Comparison of ENCODE assay signal across 21 cellular contexts in the genomic region with DNA sequence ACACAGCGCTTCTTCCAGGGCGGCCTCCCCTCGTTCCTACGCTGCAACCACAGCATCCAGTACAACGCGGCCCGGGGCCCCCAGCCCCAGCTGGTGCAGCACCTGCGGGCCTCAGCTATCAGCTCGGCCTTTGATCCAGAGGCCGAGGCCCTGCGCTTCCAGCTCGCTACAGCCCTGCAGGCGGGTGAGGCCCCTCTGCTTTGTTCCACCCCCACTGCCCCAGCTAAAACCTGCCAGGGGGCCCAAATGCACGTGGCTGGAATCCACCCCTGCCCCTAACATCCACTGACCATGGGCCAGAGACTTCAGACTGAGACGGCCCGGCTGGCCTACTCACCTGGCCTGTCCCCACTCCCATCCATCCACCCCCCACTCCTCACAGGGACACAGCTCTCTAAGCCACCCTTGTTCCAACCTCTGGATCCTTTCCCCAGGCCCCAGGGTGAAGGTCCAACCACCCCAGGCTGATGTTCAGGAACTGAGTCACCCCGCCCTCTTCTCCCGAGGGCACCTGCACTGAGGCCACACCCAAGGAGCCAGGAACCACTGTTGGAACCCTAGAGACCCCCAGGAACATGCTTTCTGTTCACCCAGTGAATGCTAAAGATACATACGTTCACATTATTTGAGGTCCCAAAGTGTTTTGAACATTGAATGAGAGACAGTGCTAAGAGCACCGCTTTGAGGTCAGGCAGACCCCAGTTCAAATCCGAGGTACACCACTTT. TPM values are rescaled to one million over a fixed set of nuclear protein-coding genes. Genes with fewer than 3 reads are reported as not detected.
DNase-seq lines count a peak whose midpoint lies in the region; ATAC-seq, FAIRE-seq and TF ChIP-seq lines count a peak whose summit lies in the region.
"Had no signal": no experiment of that assay in that cellular context is flagged by ENCODE, and none has a peak within 500 bp of the region (broad histone marks: within the 10 kb centered on the region; RNA-seq: fewer than 3 reads in every experiment).

No MANE protein-coding gene starts in this region.

- POLR2A ChIA-PET in HepG2 (lab: Yijun Ruan, JAX), result interaction anchor here (1.0 kb wide), 1 partner anchor 20 kb away, joined by 3 read pairs; no protein-coding TSS in a partner anchor

- peaks cover 29% of the 10 kb centered on the region for H3K4me1 Mint-ChIP-seq in neural progenitor cell
- H3K4me1 Mint-ChIP-seq: CD8-positive, alpha-beta memory T cell had no signal

- H3K27me3 Mint-ChIP-seq in neural progenitor cell (ENCODE audit: insufficient read depth, low read depth), result peaks cover 11% of the 10 kb centered on the region

- no peak overlapping the region for H3K4me3 Mint-ChIP-seq in neural progenitor cell
- H3K4me3 Mint-ChIP-seq: CD8-positive, alpha-beta memory T cell; HFFc6 had no signal

- peak overlapping the region; percentile 17 for H3K27ac Mint-ChIP-seq in neural progenitor cell
- H3K27ac Mint-ChIP-seq: CD8-positive, alpha-beta memory T cell had no signal

- TF ChIP-seq CTCF in HepG2 (CRISPR knock-in tag; IDR thresholded peaks at IDR 0.05), result no peak; the same call in 1 of the 2 replicates
- TF ChIP-seq CTCF in right lobe of liver (IDR thresholded peaks at IDR 0.05), result no peak
- TF ChIP-seq CTCF in colonic mucosa (IDR thresholded peaks at IDR 0.05), result no peak
- TF ChIP-seq CTCF in neural progenitor cell (IDR thresholded peaks at IDR 0.05), result no peak
- no peak for TF ChIP-seq CTCF in suprapubic skin (IDR thresholded peaks at IDR 0.05)

- CTCF ChIA-PET in HepG2 (lab: Yijun Ruan, JAX; ENCODE audit: low intra/inter-chr PET ratio, low total read pairs), result no interaction called here

- H3K27me3 ChIP-seq in HepG2 (ENCODE audit: control insufficient read depth in 1 of 2, insufficient read depth in 2 of 2, low read length in 2 of 2) (peaks cover 5 to 43% of the 10 kb centered on the region in 2 experiments; a peak in 4 of 5 replicates), right lobe of liver (no peaks in the 10 kb centered on the region), colonic mucosa (no peaks in the 10 kb centered on the region), neural progenitor cell (no peaks in the 10 kb centered on the region), suprapubic skin (peaks cover 27% of the 10 kb centered on the region)

- H3K4me3 ChIP-seq in HepG2 (replicated peaks in 1 of 3; ENCODE audit: insufficient read depth in 1 of 3, low read depth in 2 of 3, low read length in 3 of 3), result peak overlapping the region in 2 of 3 experiments; percentile 24 to 49; a peak in 1 of 6 replicates
- H3K4me3 ChIP-seq in right lobe of liver, result no peak overlapping the region
- no peak overlapping the region for H3K4me3 ChIP-seq in colonic mucosa
- H3K4me3 ChIP-seq in neural progenitor cell, result no peak overlapping the region
- H3K4me3 ChIP-seq in suprapubic skin, result no peak overlapping the region
- H3K4me3 ChIP-seq: GM23248 had no signal

- TF ChIP-seq RAD21 in HepG2 (CRISPR knock-in tag; IDR thresholded peaks at IDR 0.05), result no peak

- peak overlapping the region; percentile 63 for H3K4me2 ChIP-seq in HepG2 (ENCODE audit: low read depth, low read length)
- no peak overlapping the region for H3K4me2 ChIP-seq in neural progenitor cell

- no peak overlapping the region for H2AFZ ChIP-seq in HepG2 (ENCODE audit: low read length)
- H2AFZ ChIP-seq in neural progenitor cell (replicated peaks), result no peak overlapping the region
- H2AFZ ChIP-seq: GM23248 had no signal

- H3K36me3 ChIP-seq in HepG2 (replicated peaks in 1 of 2; ENCODE audit: control insufficient read depth in 1 of 2, insufficient read depth in 2 of 2, low read length in 2 of 2), result no peaks in the 10 kb centered on the region
- H3K36me3 ChIP-seq in right lobe of liver, result no peaks in the 10 kb centered on the region
- H3K36me3 ChIP-seq in colonic mucosa, result no peaks in the 10 kb centered on the region
- no peaks in the 10 kb centered on the region for H3K36me3 ChIP-seq in neural progenitor cell
- H3K36me3 ChIP-seq in suprapubic skin, result no peaks in the 10 kb centered on the region

- H3K9me3 ChIP-seq in HepG2 (ENCODE audit: low read length) (no peaks in the 10 kb centered on the region), right lobe of liver (no peaks in the 10 kb centered on the region), colonic mucosa (no peaks in the 10 kb centered on the region), neural progenitor cell (ENCODE audit: low read depth) (no peaks in the 10 kb centered on the region), suprapubic skin (no peaks in the 10 kb centered on the region)

- H3K79me2 ChIP-seq in HepG2 (ENCODE audit: insufficient read depth, low read length), result no peaks in the 10 kb centered on the region
- H3K79me2 ChIP-seq in neural progenitor cell (ENCODE audit: low read depth), result no peaks in the 10 kb centered on the region

- no peaks in the 10 kb centered on the region for H3F3A ChIP-seq in neural progenitor cell (ENCODE audit: low read depth)

- no peak overlapping the region for H3K27ac ChIP-seq in HepG2 (ENCODE audit: extremely low read length, insufficient read depth, low read length)
- no peak overlapping the region for H3K27ac ChIP-seq in right lobe of liver
- peak overlapping the region; percentile 30 for H3K27ac ChIP-seq in colonic mucosa
- no peak overlapping the region for H3K27ac ChIP-seq in neural progenitor cell
- no peak overlapping the region for H3K27ac ChIP-seq in suprapubic skin
- H3K27ac ChIP-seq: GM23248 had no signal

- no peaks in the 10 kb centered on the region for H3K9me3 Mint-ChIP-seq in neural progenitor cell
- H3K9me3 Mint-ChIP-seq: HFFc6 had no signal

- TF ChIP-seq EP300 in HepG2 (IDR thresholded peaks at IDR 0.05; ENCODE audit: low read depth in 2 of 2, low read length in 2 of 2) (0 out of 4 replicates have a peak, but pooled peaks of 1 of the 2 experiments have one; percentile 9), HepG2 (CRISPR knock-in tag; IDR thresholded peaks at IDR 0.05; ENCODE audit: borderline replicate concordance) (no peak), suprapubic skin (IDR thresholded peaks at IDR 0.05) (no peak)

- no peaks in the 10 kb centered on the region for H3K36me3 Mint-ChIP-seq in neural progenitor cell
- H3K36me3 Mint-ChIP-seq: CD8-positive, alpha-beta memory T cell had no signal

- FAIRE-seq in HepG2 (lab: Jason Lieb, UNC), result no peak
- FAIRE-seq: G401.6, GM12891, GM18507 had no signal

- in situ Hi-C loops in HepG2 (cut with HindIII; ENCODE audit: extremely low pct_ligation_motif_present, low pct_unique_long_range_greater_than_20kb), result no loop called here

- H3K4me1 ChIP-seq in HepG2 (ENCODE audit: insufficient read depth, low read length), result peaks cover 35% of the 10 kb centered on the region
- no peaks in the 10 kb centered on the region for H3K4me1 ChIP-seq in right lobe of liver
- peaks cover 4% of the 10 kb centered on the region for H3K4me1 ChIP-seq in colonic mucosa
- H3K4me1 ChIP-seq in neural progenitor cell, result peaks cover 20% of the 10 kb centered on the region
- peaks cover 15% of the 10 kb centered on the region for H3K4me1 ChIP-seq in suprapubic skin

- intact Hi-C loops in HepG2 (cut with micrococcal nuclease; ENCODE audit: unreplicated experiment), result no loop called here
- intact Hi-C loops in right lobe of liver (cut with DNase I), result loop anchor here in 1 of 2 donors (10.0 kb wide), 1 partner anchor 81 kb away; no protein-coding TSS in a partner anchor
- intact Hi-C loops in colonic mucosa (cut with DNase I), result no loop called here

- 0 out of 2 replicates have a peak overlapping the region, but pooled peaks have one; percentile 9 for H3K9ac ChIP-seq in HepG2 (ENCODE audit: insufficient read depth, low read depth, low read length)
- no peak overlapping the region for H3K9ac ChIP-seq in colonic mucosa (ENCODE audit: low read depth in 2 of 2, low read length in 2 of 2)
- no peak overlapping the region for H3K9ac ChIP-seq in neural progenitor cell
- H3K9ac ChIP-seq: GM23248 had no signal

- peak; percentile 72 for ATAC-seq in HepG2
- ATAC-seq in right lobe of liver, result no peak

- WGBS in HepG2 (ENCODE audit: low lambda C conversion rate), result 16% methylated on average over 11 of the region's 21 CpGs
- 67% methylated on average over 13 of the region's 21 CpGs for WGBS in right lobe of liver (ENCODE audit: insufficient coverage, low coverage, low lambda C conversion rate, missing lambda C conversion rate)
- WGBS in suprapubic skin, result 76% methylated on average over 19 of the region's 21 CpGs

- DNase-seq in HepG2 (ENCODE audit: low spot score) (no peak), right lobe of liver (no peak), colonic mucosa (peak; percentile 76), neural progenitor cell (ENCODE audit: low spot score) (no peak), suprapubic skin (ENCODE audit: low spot score in 2 of 2) (no peak), GM03348 (ENCODE audit: low spot score) (no peak), GF-D8 (lab: John Stamatoyannopoulos, UW) (no peak)
- no peak for DNase-seq in activated naive CD4-positive, alpha-beta T cell treated with anti-CD3 and anti-CD28 coated beads, Interleukin-2, amount 50 U/mL, for 16 hours
- DNase-seq: CD8-positive, alpha-beta memory T cell; DMS79 treated with DMSO at 0.1 percent for 48 hours; GM23248; HFFc6; NCI-H187 treated with DMSO at 0.1 percent for 48 hours; NCI-H2171; NCI-H446; NK-92 treated with Interleukin-12 subunit alpha and Interleukin-12 subunit beta, amount 100 ng/mL, for 24 hours; OCI-M1 had no signal

- TF ChIP-seq POLR2A in HepG2 (IDR thresholded peaks at IDR 0.05; ENCODE audit: insufficient read depth in 1 of 2, low read depth in 2 of 2, low read length in 2 of 2) (no peak), right lobe of liver (IDR thresholded peaks at IDR 0.05) (no peak), suprapubic skin (IDR thresholded peaks at IDR 0.05) (no peak)

- no peaks in the 10 kb centered on the region for H4K20me1 ChIP-seq in HepG2 (ENCODE audit: insufficient read depth, low read length)
- no peaks in the 10 kb centered on the region for H4K20me1 ChIP-seq in neural progenitor cell (ENCODE audit: low read depth)

- BruUV-seq in HepG2 (replicated peaks; lab: Mats Ljungman, UMichigan), result no TSS peak

RNA-seq across cellular contexts. Expression of a gene that starts 18.9 kb away (rescaled TPM):
- total RNA-seq in HepG2 (2016; rRNA removed; fragmentation: Illumina TruSeq; extraction: Trizol) (77.6 and 89.0 TPM in 2 replicates), right lobe of liver (1,000 to 10,000 TPM in 3 of 6 experiments, 100 to 1,000 TPM in 3; 437 to 1,278 (median 1,014) TPM), colonic mucosa (100 to 1,000 TPM; 380 to 511 TPM), neural progenitor cell (ENCODE audit: low replicate concordance) (22.5 and 28.9 TPM in 2 replicates), suprapubic skin (100 to 1,000 TPM; 107 to 225 (median 163) TPM)
- total RNA-seq in HepG2 (2016; cell fraction: cytosol; rRNA removed; fragmentation: Illumina TruSeq; extraction: Trizol; ENCODE audit: low read depth), result 56.7 and 64.0 TPM in 2 replicates
- 77.7 and 96.7 TPM in 2 replicates for total RNA-seq in HepG2 (2016; cell fraction: insoluble cytoplasmic fraction; rRNA removed; fragmentation: Illumina TruSeq; extraction: Trizol)
- total RNA-seq in HepG2 (2016; cell fraction: membrane; rRNA removed; fragmentation: Illumina TruSeq; extraction: Trizol), result 80.8 and 82.9 TPM in 2 replicates
- 36.6 and 39.7 TPM in 2 replicates for total RNA-seq in HepG2 (2016; cell fraction: nucleus; rRNA removed; fragmentation: Illumina TruSeq; extraction: Trizol)
- polyA plus RNA-seq in HepG2 (2011; rRNA removed), result 108 and 122 TPM in 2 replicates
- 120 and 164 TPM in 2 replicates for polyA plus RNA-seq in HepG2 (2011; cell fraction: cytosol; rRNA removed)
- polyA plus RNA-seq in HepG2 (2011; cell fraction: nucleus; rRNA removed), result 48.7 and 65.0 TPM in 2 replicates
- 38.4 and 74.9 TPM in 2 replicates for polyA plus RNA-seq in HepG2 (2012)
- polyA plus RNA-seq in HepG2 (2016; cell fraction: cytosol; fragmentation: Illumina TruSeq; extraction: Trizol; ENCODE audit: low read depth), result 90.2 and 91.5 TPM in 2 replicates
- polyA plus RNA-seq in HepG2 (2016; cell fraction: insoluble cytoplasmic fraction; fragmentation: Illumina TruSeq; extraction: Trizol; ENCODE audit: low read depth), result 134 and 144 TPM in 2 replicates
- 100 and 111 TPM in 2 replicates for polyA plus RNA-seq in HepG2 (2016; cell fraction: membrane; fragmentation: Illumina TruSeq; extraction: Trizol; ENCODE audit: low read depth)
- polyA plus RNA-seq in HepG2 (2016; cell fraction: nucleus; fragmentation: Illumina TruSeq; extraction: Trizol; ENCODE audit: insufficient read depth, low read depth), result 76.1 and 84.6 TPM in 2 replicates
- polyA minus RNA-seq in HepG2 (2011; rRNA and poly(A)+ RNA removed; ENCODE audit: low replicate concordance), result 90.2 and 1,449 TPM in 2 replicates
- 49.5 and 53.8 TPM in 2 replicates for polyA minus RNA-seq in HepG2 (2011; cell fraction: cytosol; rRNA and poly(A)+ RNA removed)
- 17.1 and 17.7 TPM in 2 replicates for polyA minus RNA-seq in HepG2 (2011; cell fraction: nucleus; rRNA and poly(A)+ RNA removed)
- total RNA-seq: A172 had no signal
- polyA plus RNA-seq: CD8-positive, alpha-beta memory T cell had no signal

Comparison
In these comparisons a context has a peak if more than half of its experiments do, and no peak if none do; other contexts are left out.
1. H3K4me3 ChIP-seq: peak in HepG2 (2 of 3); none in right lobe of liver (0 of 3), colonic mucosa (single experiment), neural progenitor cell (single experiment) and suprapubic skin (single experiment).